In the genomic region with DNA sequence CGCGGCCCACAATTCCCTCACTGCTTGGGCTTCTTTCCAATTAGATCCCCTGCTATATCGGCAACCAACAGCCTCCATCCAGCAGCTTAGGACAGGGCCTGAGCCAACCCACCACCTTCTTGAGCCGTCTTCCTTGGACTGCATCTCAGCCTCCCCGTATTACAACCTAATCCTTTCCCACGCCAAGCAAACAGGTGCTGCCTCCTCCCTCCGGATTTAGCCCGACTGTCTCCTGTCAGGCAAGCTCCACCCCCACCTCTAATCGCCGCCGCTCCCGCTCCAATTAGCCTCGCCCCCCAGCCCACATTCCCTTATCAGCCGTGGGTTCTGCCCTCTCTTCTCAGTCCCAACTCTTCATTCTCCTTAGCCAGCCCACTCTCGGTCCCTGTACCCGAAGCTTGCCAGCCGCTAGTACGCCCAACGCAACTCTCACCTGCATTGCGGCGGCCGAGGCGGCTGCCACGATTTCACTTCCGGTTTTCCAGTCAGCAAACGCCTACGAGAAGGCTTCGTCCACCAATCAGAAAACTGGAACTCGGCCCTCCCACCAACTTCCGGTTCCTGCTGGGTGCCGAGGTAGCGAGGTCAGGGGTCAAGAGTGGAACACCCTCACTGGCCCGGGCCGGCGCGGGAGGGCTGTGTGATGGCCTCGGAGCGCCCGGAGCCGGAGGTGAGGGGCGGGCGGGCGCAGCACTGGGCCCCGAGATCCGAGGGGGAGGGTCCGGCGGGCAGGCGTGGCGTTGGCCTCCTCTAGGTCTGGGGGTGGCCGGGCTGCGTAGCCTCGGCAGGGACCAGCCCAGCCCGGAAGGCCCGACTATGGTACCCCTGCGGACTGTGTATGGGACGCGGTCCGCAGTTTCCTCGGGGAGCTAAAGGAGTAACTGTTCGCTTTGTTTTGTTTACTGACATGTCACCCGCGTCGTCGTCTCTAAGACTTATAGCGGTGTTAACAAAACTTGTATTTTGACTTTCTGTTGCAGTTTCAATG, we compare ENCODE assay signal across 8 cellular contexts. TPM values are rescaled to one million over a fixed set of nuclear protein-coding genes. Genes with fewer than 3 reads are reported as not detected.
A peak's percentile ranks its signal among the peaks of the same experiment; 100 is the strongest.
DNase-seq lines count a peak whose midpoint lies in the region; ATAC-seq and TF ChIP-seq lines count a peak whose summit lies in the region.

MED8 (minus strand) TSS at position 475 of the 988 bp plus-strand sequence; CDS start at position 439, 36 bp downstream.
SZT2 (plus strand) TSS at position 574 of the 988 bp plus-strand sequence; CDS start at position 644, 70 bp downstream.

- H3K9me3 Mint-ChIP-seq in HFFc6 = no peaks in the 10 kb centered on the region
- no peaks in the 10 kb centered on the region for H3K9me3 Mint-ChIP-seq in activated naive CD4-positive, alpha-beta T cell treated with anti-CD3 and anti-CD28 coated beads, Interleukin-2, amount 10 ng/mL, durations not matched to agents 7 days and 5 days

- TF ChIP-seq CTCF in HFFc6 (IDR thresholded peaks at IDR 0.05) (no peak), gastroesophageal sphincter (IDR thresholded peaks at IDR 0.05) (no peak), neutrophil (IDR thresholded peaks at IDR 0.05) (peak; percentile 59), subcutaneous adipose tissue (IDR thresholded peaks at IDR 0.05; ENCODE audit: low read depth) (no peak)

- peak; percentile 51 to 66 for TF ChIP-seq POLR2A in gastroesophageal sphincter (IDR thresholded peaks at IDR 0.05)

- peaks cover 35% of the 10 kb centered on the region for H3K36me3 Mint-ChIP-seq in HFFc6 (ENCODE audit: low read depth)
- peaks cover 30% of the 10 kb centered on the region for H3K36me3 Mint-ChIP-seq in activated naive CD4-positive, alpha-beta T cell treated with anti-CD3 and anti-CD28 coated beads, Interleukin-2, amount 10 ng/mL, durations not matched to agents 7 days and 5 days

- peak within 1 kb of the TSS; percentile 98 for H3K27ac Mint-ChIP-seq in HFFc6
- H3K27ac Mint-ChIP-seq in activated naive CD4-positive, alpha-beta T cell treated with anti-CD3 and anti-CD28 coated beads, Interleukin-2, amount 10 ng/mL, durations not matched to agents 7 days and 5 days = peak within 1 kb of the TSS; percentile 95

- WGBS in gastroesophageal sphincter (ENCODE audit: low coverage in 1 of 2), 2 donors = 0% methylated on average over 22 to 36 of the region's 65 CpGs

- no peaks in the 10 kb centered on the region for H3K9me3 ChIP-seq in SK-N-MC (ENCODE audit: low read depth, low read length)
- no peaks in the 10 kb centered on the region for H3K9me3 ChIP-seq in gastroesophageal sphincter
- H3K9me3 ChIP-seq in neutrophil = no peaks in the 10 kb centered on the region

- H3K27me3 Mint-ChIP-seq in HFFc6 (ENCODE audit: insufficient read depth) = peaks cover 4% of the 10 kb centered on the region
- H3K27me3 Mint-ChIP-seq in activated naive CD4-positive, alpha-beta T cell treated with anti-CD3 and anti-CD28 coated beads, Interleukin-2, amount 10 ng/mL, durations not matched to agents 7 days and 5 days = peaks cover 3% of the 10 kb centered on the region

- H3K4me1 Mint-ChIP-seq in HFFc6 (ENCODE audit: low read depth) = peaks cover 44% of the 10 kb centered on the region
- H3K4me1 Mint-ChIP-seq in activated naive CD4-positive, alpha-beta T cell treated with anti-CD3 and anti-CD28 coated beads, Interleukin-2, amount 10 ng/mL, durations not matched to agents 7 days and 5 days = peaks cover 41% of the 10 kb centered on the region

- H3K4me3 ChIP-seq in SK-N-MC (peak within 1 kb of the TSS; percentile 93), gastroesophageal sphincter (peak within 1 kb of the TSS; percentile 56 to 67), neutrophil (ENCODE audit: low read depth in 1 of 2, low read length in 1 of 2) (peak within 1 kb of the TSS; percentile 82 to 94)

- TF ChIP-seq EP300 in gastroesophageal sphincter (IDR thresholded peaks at IDR 0.05) = no peak

- CTCF ChIA-PET in activated naive CD4-positive, alpha-beta T cell treated with anti-CD3 and anti-CD28 coated beads, Interleukin-2, amount 10 ng/mL, durations not matched to agents 7 days and 5 days (lab: Charles Lee) = interaction anchor here (1.0 to 1.8 kb wide), 5 partner anchors 13 to 163 kb away, joined by 4 to 7 read pairs (median 6); partner anchors contain the start of gene CDC20

- H3K27ac ChIP-seq in SK-N-MC = peak within 1 kb of the TSS; percentile 47; the same call in 1 of the 2 replicates
- H3K27ac ChIP-seq in gastroesophageal sphincter = peak within 1 kb of the TSS; percentile 25 to 88 (median 87)
- peak within 1 kb of the TSS; percentile 88 for H3K27ac ChIP-seq in neutrophil

- ATAC-seq in gastroesophageal sphincter = peak; percentile 99

- H3K4me1 ChIP-seq in gastroesophageal sphincter (peaks cover 6 to 30% (median 22%) of the 10 kb centered on the region in 3 donors), neutrophil (ENCODE audit: control insufficient read depth in 1 of 2, insufficient read depth in 1 of 2, low read depth in 1 of 2, low read length in 1 of 2) (peaks cover 38 to 43% of the 10 kb centered on the region in 2 experiments)

- H3K27me3 ChIP-seq in gastroesophageal sphincter = no peaks in the 10 kb centered on the region
- no peaks in the 10 kb centered on the region for H3K27me3 ChIP-seq in neutrophil

- H3K36me3 ChIP-seq in SK-N-MC (ENCODE audit: insufficient read depth, low read length) = peaks cover 24% of the 10 kb centered on the region
- H3K36me3 ChIP-seq in gastroesophageal sphincter = peaks cover 0 to 35% of the 10 kb centered on the region in 2 donors
- peaks cover 29% of the 10 kb centered on the region for H3K36me3 ChIP-seq in neutrophil

- peak within 1 kb of the TSS; percentile 88 for H3K9ac ChIP-seq in SK-N-MC (ENCODE audit: insufficient read length)

- H3K4me3 Mint-ChIP-seq in HFFc6 = peak within 1 kb of the TSS; percentile 99
- H3K4me3 Mint-ChIP-seq in activated naive CD4-positive, alpha-beta T cell treated with anti-CD3 and anti-CD28 coated beads, Interleukin-2, amount 10 ng/mL, durations not matched to agents 7 days and 5 days = peak within 1 kb of the TSS; percentile 99

- DNase-seq in GM03348 (ENCODE audit: low spot score) (peak; percentile 97), HFFc6 (peak; percentile 90), NCI-H1048 (lab: John Stamatoyannopoulos, UW) (peak; percentile 68), SK-N-MC (ENCODE audit: low read depth, low spot score) (peak; percentile 42)
- DNase-seq in activated naive CD4-positive, alpha-beta T cell treated with anti-CD3 and anti-CD28 coated beads, Interleukin-2, amount 10 ng/mL, durations not matched to agents 7 days and 5 days = peak; percentile 96

RNA-seq across cellular contexts. Expression of gene MED8, which starts in this region (rescaled TPM):
- total RNA-seq in HFFc6 (2021; fragmentation: NEBNext Ultra II Directional; extraction: Animal tissue kit (Norgen Biotek cat#: 25700)) = 10 to 100 TPM; 56.0 to 64.0 (median 60.8) TPM
- total RNA-seq in gastroesophageal sphincter (10 to 100 TPM; 31.4 to 41.1 (median 33.6) TPM), subcutaneous adipose tissue (10 to 100 TPM; 38.5 to 52.2 (median 45.2) TPM)

RNA-seq across cellular contexts. Expression of gene SZT2, which starts in this region (rescaled TPM):
- 10 to 100 TPM; 17.2 to 21.8 (median 21.3) TPM for total RNA-seq in HFFc6 (2021; fragmentation: NEBNext Ultra II Directional; extraction: Animal tissue kit (Norgen Biotek cat#: 25700))
- total RNA-seq in gastroesophageal sphincter (10 to 100 TPM; 13.1 to 40.0 (median 35.1) TPM), subcutaneous adipose tissue (10 to 100 TPM; 27.1 to 62.7 (median 31.3) TPM)

Comparison
In these comparisons a context has a peak if more than half of its experiments do, and no peak if none do; other contexts are left out.
1. Peak in every context shown above with its lines: DNase-seq, ATAC-seq, H3K4me3 ChIP-seq and H3K27ac ChIP-seq.
2. DNase-seq: peak in every context shown above with its lines; median percentile 97 in GM03348; 96 in activated naive CD4-positive, alpha-beta T cell treated with anti-CD3 and anti-CD28 coated beads, Interleukin-2, amount 10 ng/mL, durations not matched to agents 7 days and 5 days; 90 in HFFc6; 68 in NCI-H1048; 42 in SK-N-MC.